Comparison of ENCODE assay signal across 11 cellular contexts in the genomic region with DNA sequence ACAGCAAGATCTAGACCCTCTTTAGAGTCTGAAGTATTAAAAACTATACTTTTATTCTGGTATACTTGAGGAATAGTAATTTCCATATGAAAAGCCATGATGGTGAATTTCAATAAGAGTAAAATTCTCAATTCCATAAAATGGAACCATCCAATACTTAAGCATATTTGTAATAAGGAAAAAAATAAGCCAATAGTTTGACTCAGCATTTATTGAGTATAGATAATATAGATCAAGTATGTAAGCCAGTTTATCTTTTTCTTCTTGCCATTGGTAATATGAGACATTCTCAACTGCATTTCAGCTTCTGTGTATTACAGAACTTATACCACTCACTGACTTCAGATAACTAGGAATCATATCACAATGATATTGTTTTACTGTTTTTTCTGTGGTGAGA.
"Had no signal": no experiment of that assay in that cellular context is flagged by ENCODE, and none has a peak within 500 bp of the region (broad histone marks: within the 10 kb centered on the region; RNA-seq: fewer than 3 reads in every experiment).

No MANE protein-coding gene starts in this region.

- H3K9me3 ChIP-seq: HAP-1 had no signal

- DNase-seq: GM23248, GOT3, H7, H9, HCEC 1CT, HFFc6 had no signal

- ATAC-seq: GM23338, HCT116 had no signal

- H3K4me1 ChIP-seq: HAP-1 had no signal

- FAIRE-seq: H1, H54 had no signal

- H2AFZ ChIP-seq: GM23248, GM23338 had no signal

- H3K27ac ChIP-seq: GM23248 had no signal

- H3K4me3 ChIP-seq: GM23248, GM23338, HAP-1 had no signal

- H3K9ac ChIP-seq: GM23248 had no signal

- H3K4me2 ChIP-seq: GM23338 had no signal

- H3K36me3 ChIP-seq: HAP-1 had no signal
